In genomic region chr13:110812111-110812868, GRCh38 we compare ENCODE assay signal across 11 cellular contexts.
DNase-seq lines count a peak whose midpoint lies in the region; ATAC-seq, FAIRE-seq and TF ChIP-seq lines count a peak whose summit lies in the region.
"Had no signal": no experiment of that assay in that cellular context is flagged by ENCODE, and none has a peak within 500 bp of the region (broad histone marks: within the 10 kb centered on the region; RNA-seq: fewer than 3 reads in every experiment).

No MANE protein-coding gene starts in this region.

- no peaks in the 10 kb centered on the region for H3K36me3 Mint-ChIP-seq in T-cell
- H3K36me3 Mint-ChIP-seq in naive thymus-derived CD8-positive, alpha-beta T cell, result no peaks in the 10 kb centered on the region

- H3K4me3 Mint-ChIP-seq in T-cell, result peak overlapping the region; percentile 38 to 70 (median 43)
- peak overlapping the region in 9 of 10 donors; percentile 7 to 87 (median 58) for H3K4me3 Mint-ChIP-seq in naive thymus-derived CD8-positive, alpha-beta T cell
- H3K4me3 Mint-ChIP-seq: dendritic cell treated with granulocyte-macrophage colony-stimulating factor and Interleukin-4, amounts not matched to agents 40 ng/mL and 50 ng/mL, for 4 days had no signal

- peak overlapping the region; percentile 26 for H3K4me3 ChIP-seq in AG04449 (ENCODE audit: low read depth, low read length)
- H3K4me3 ChIP-seq in thyroid gland (replicated peaks in 1 of 3), result peak overlapping the region in 1 of 3 donors; percentile 5

- H3K9me3 ChIP-seq in thyroid gland, result no peaks in the 10 kb centered on the region

- no peaks in the 10 kb centered on the region for H3K36me3 ChIP-seq in thyroid gland

- H3K27ac Mint-ChIP-seq in T-cell, result no peak overlapping the region
- H3K27ac Mint-ChIP-seq in naive thymus-derived CD8-positive, alpha-beta T cell, result peak overlapping the region in 2 of 10 donors; percentile 11 to 57
- H3K27ac Mint-ChIP-seq: dendritic cell treated with granulocyte-macrophage colony-stimulating factor and Interleukin-4, amounts not matched to agents 40 ng/mL and 50 ng/mL, for 4 days had no signal

- H3K27ac ChIP-seq in thyroid gland, result no peak overlapping the region

- 13 to 27% methylated on average over 34 to 39 of the region's 48 CpGs for WGBS in thyroid gland, 2 donors

- POLR2A ChIA-PET in AG04449 (lab: Yijun Ruan, JAX) (interaction anchor here (1.0 kb wide), 1 partner anchor 97 kb away, joined by 5 read pairs; no protein-coding TSS in a partner anchor), T-cell (lab: Charles Lee) (no interaction called here)
- POLR2A ChIA-PET in naive thymus-derived CD8-positive, alpha-beta T cell (lab: Charles Lee), result interaction anchor here (1.4 kb wide), 1 partner anchor 97 kb away, joined by 3 read pairs; no protein-coding TSS in a partner anchor

- CTCF ChIA-PET in AG04449 (lab: Yijun Ruan, JAX) (interaction anchor here (0.5 to 1.4 kb wide), 3 partner anchors 12 to 276 kb away, joined by 3 to 10 read pairs (median 3); no protein-coding TSS in a partner anchor), T-cell (lab: Charles Lee) (interaction anchor here in 1 of 2 donors (0.7 to 1.0 kb wide), 2 partner anchors 10 to 167 kb away, joined by 3 to 4 read pairs; no protein-coding TSS in a partner anchor)

- H3K27me3 ChIP-seq in thyroid gland, result no peaks in the 10 kb centered on the region

- no peaks in the 10 kb centered on the region for H3K9me3 Mint-ChIP-seq in T-cell
- no peaks in the 10 kb centered on the region for H3K9me3 Mint-ChIP-seq in naive thymus-derived CD8-positive, alpha-beta T cell
- H3K9me3 Mint-ChIP-seq: dendritic cell treated with granulocyte-macrophage colony-stimulating factor and Interleukin-4, amounts not matched to agents 40 ng/mL and 50 ng/mL, for 4 days had no signal

- peaks cover 6 to 12% of the 10 kb centered on the region in 2 donors for H3K4me1 ChIP-seq in thyroid gland

- H3K4me1 Mint-ChIP-seq in T-cell, result peaks cover 9 to 13% (median 10%) of the 10 kb centered on the region in 3 donors
- peaks cover 6 to 18% (median 8%) of the 10 kb centered on the region in 4 donors for H3K4me1 Mint-ChIP-seq in naive thymus-derived CD8-positive, alpha-beta T cell

- DNase-seq in AG04449 (ENCODE audit: low read depth, low spot score), result no peak
- no peak for DNase-seq in T-cell
- peak; percentile 6 for DNase-seq in fibroblast of gingiva (ENCODE audit: low read depth)
- DNase-seq in naive thymus-derived CD8-positive, alpha-beta T cell, result peak in 2 of 10 donors; percentile 5 to 49
- DNase-seq in thyroid gland, result no peak
- no peak for DNase-seq in HTR-8/SVneo (ENCODE audit: insufficient read length, low spot score)
- DNase-seq in central memory CD4-positive, alpha-beta T cell, result no peak
- no peak for DNase-seq in stimulated activated naive CD4-positive, alpha-beta T cell treated with Interleukin-2 at 50 U/mL for 16 hours (lab: John Stamatoyannopoulos, UW)

- ATAC-seq in T-cell (replicated peaks in 1 of 4), result peak in 3 of 4 experiments; percentile 12 to 36 (median 33)
- ATAC-seq in naive thymus-derived CD8-positive, alpha-beta T cell, result peak; percentile 70 to 75
- ATAC-seq: activated CD4-positive, CD25-positive, alpha-beta regulatory T cell treated with anti-CD3 and anti-CD28 coated beads, Interleukin-2, amount 50 U/mL, for 24 hours had no signal

- TF ChIP-seq POLR2A in thyroid gland (IDR thresholded peaks at IDR 0.05), result no peak

- no peak for FAIRE-seq in HTR-8/SVneo (lab: Jason Lieb, UNC)
- FAIRE-seq: GM18507 had no signal

- TF ChIP-seq CTCF in AG04449 (IDR thresholded peaks at IDR 0.05; ENCODE audit: insufficient read depth, low read length, missing control alignments) (peak; percentile 23), thyroid gland (IDR thresholded peaks at IDR 0.05) (no peak)

- H3K27me3 Mint-ChIP-seq in T-cell, result peaks cover 36 to 51% of the 10 kb centered on the region in 2 donors
- peaks cover 25 to 74% (median 39%) of the 10 kb centered on the region in 5 donors for H3K27me3 Mint-ChIP-seq in naive thymus-derived CD8-positive, alpha-beta T cell

- intact Hi-C loops in thyroid gland (cut with DNase I), result loop anchor here (10.0 kb wide), 2 partner anchors 117 to 347 kb away; no protein-coding TSS in a partner anchor

Comparison
In these comparisons a context has a peak if more than half of its experiments do, and no peak if none do; other contexts are left out.
1. POLR2A ChIA-PET loops: an anchor here in AG04449 (1.0 kb wide) and naive thymus-derived CD8-positive, alpha-beta T cell (1.4 kb wide); none called in T-cell.